10 cellular contexts compared by ENCODE assay signal in genomic region chr17:43416998-43417891, GRCh38. TPM values are rescaled to one million over a fixed set of nuclear protein-coding genes. Genes with fewer than 3 reads are reported as not detected.
DNase-seq lines count a peak whose midpoint lies in the region; ATAC-seq lines count a peak whose summit lies in the region.
"Had no signal": no experiment of that assay in that cellular context is flagged by ENCODE, and none has a peak within 500 bp of the region (broad histone marks: within the 10 kb centered on the region; RNA-seq: fewer than 3 reads in every experiment).

No MANE protein-coding gene starts in this region.

- H3K27ac ChIP-seq in mesodermal cell (ENCODE audit: low read depth, low read length, severe bottlenecking), result peak overlapping the region; percentile 62
- peak overlapping the region; percentile 35 for H3K27ac ChIP-seq in urinary bladder (ENCODE audit: low read depth)

- ATAC-seq in GM18517 (IDR thresholded peaks at IDR 0.05; ENCODE audit: unreplicated experiment), result no peak

- intact Hi-C loops in dendritic cell treated with granulocyte-macrophage colony-stimulating factor and Interleukin-4, amounts not matched to agents 40 ng/mL and 50 ng/mL, for 4 days (cut with micrococcal nuclease), result no loop called here

- no peak overlapping the region for H3K4me3 Mint-ChIP-seq in dendritic cell treated with granulocyte-macrophage colony-stimulating factor and Interleukin-4, amounts not matched to agents 40 ng/mL and 50 ng/mL, for 4 days
- H3K4me3 Mint-ChIP-seq in activated CD4-positive, alpha-beta memory T cell treated with anti-CD3 and anti-CD28 coated beads, Interleukin-2, amount 10 ng/mL, durations not matched to agents 7 days and 5 days, result no peak overlapping the region
- H3K4me3 Mint-ChIP-seq: activated naive CD4-positive, alpha-beta T cell treated with anti-CD3 and anti-CD28 coated beads, Interleukin-2, amount 50 U/mL, for 24 hours; neural crest cell had no signal

- POLR2A ChIA-PET in activated CD4-positive, alpha-beta memory T cell treated with anti-CD3 and anti-CD28 coated beads, Interleukin-2, amount 10 ng/mL, durations not matched to agents 7 days and 5 days (lab: Charles Lee), result interaction anchor here (0.7 kb wide), 1 partner anchor 49 kb away, joined by 4 read pairs; no protein-coding TSS in a partner anchor

- H3K4me3 ChIP-seq in mesodermal cell (ENCODE audit: extremely low read depth, insufficient read depth, low read length, poor library complexity, severe bottlenecking) (no peak overlapping the region), urinary bladder (ENCODE audit: low read depth, low read length) (no peak overlapping the region)

- H3K4me1 ChIP-seq in mesodermal cell (ENCODE audit: control insufficient read depth, insufficient read depth, low read length, poor library complexity, severe bottlenecking), result peaks cover 26% of the 10 kb centered on the region
- H3K4me1 ChIP-seq in urinary bladder (ENCODE audit: insufficient read depth), result peaks cover 2% of the 10 kb centered on the region

- H3K4me1 Mint-ChIP-seq in dendritic cell treated with granulocyte-macrophage colony-stimulating factor and Interleukin-4, amounts not matched to agents 40 ng/mL and 50 ng/mL, for 4 days (ENCODE audit: low read depth), result peaks cover 29% of the 10 kb centered on the region
- no peaks in the 10 kb centered on the region for H3K4me1 Mint-ChIP-seq in activated CD4-positive, alpha-beta memory T cell treated with anti-CD3 and anti-CD28 coated beads, Interleukin-2, amount 10 ng/mL, durations not matched to agents 7 days and 5 days
- H3K4me1 Mint-ChIP-seq: activated naive CD4-positive, alpha-beta T cell treated with anti-CD3 and anti-CD28 coated beads, Interleukin-2, amount 50 U/mL, for 24 hours had no signal

- peak overlapping the region; percentile 56 for H3K27ac Mint-ChIP-seq in dendritic cell treated with granulocyte-macrophage colony-stimulating factor and Interleukin-4, amounts not matched to agents 40 ng/mL and 50 ng/mL, for 4 days
- H3K27ac Mint-ChIP-seq in activated CD4-positive, alpha-beta memory T cell treated with anti-CD3 and anti-CD28 coated beads, Interleukin-2, amount 10 ng/mL, durations not matched to agents 7 days and 5 days, result no peak overlapping the region
- H3K27ac Mint-ChIP-seq: activated naive CD4-positive, alpha-beta T cell treated with anti-CD3 and anti-CD28 coated beads, Interleukin-2, amount 50 U/mL, for 24 hours had no signal

- DNase-seq in NCI-H2029 (lab: John Stamatoyannopoulos, UW) (peak; percentile 17), NCI-H2029 treated with DMSO at 0.1 percent for 48 hours (lab: John Stamatoyannopoulos, UW) (no peak), SHP77 (lab: John Stamatoyannopoulos, UW) (no peak)
- DNase-seq in activated CD4-positive, alpha-beta memory T cell treated with anti-CD3 and anti-CD28 coated beads, Interleukin-2, amount 10 ng/mL, durations not matched to agents 7 days and 5 days, result no peak

- 86 to 88% methylated on average over 6 to 8 of the region's 13 CpGs for WGBS in mesodermal cell (ENCODE audit: insufficient coverage in 2 of 2), 2 experiments
- WGBS in urinary bladder, result 15% methylated on average over 13 of the region's 13 CpGs

- H3K9me3 Mint-ChIP-seq in dendritic cell treated with granulocyte-macrophage colony-stimulating factor and Interleukin-4, amounts not matched to agents 40 ng/mL and 50 ng/mL, for 4 days, result no peaks in the 10 kb centered on the region
- H3K9me3 Mint-ChIP-seq in activated CD4-positive, alpha-beta memory T cell treated with anti-CD3 and anti-CD28 coated beads, Interleukin-2, amount 10 ng/mL, durations not matched to agents 7 days and 5 days, result no peaks in the 10 kb centered on the region
- H3K9me3 Mint-ChIP-seq: activated naive CD4-positive, alpha-beta T cell treated with anti-CD3 and anti-CD28 coated beads, Interleukin-2, amount 50 U/mL, for 24 hours; neural crest cell had no signal

- peaks cover 35% of the 10 kb centered on the region for H3K27me3 Mint-ChIP-seq in dendritic cell treated with granulocyte-macrophage colony-stimulating factor and Interleukin-4, amounts not matched to agents 40 ng/mL and 50 ng/mL, for 4 days
- peaks cover 27% of the 10 kb centered on the region for H3K27me3 Mint-ChIP-seq in activated CD4-positive, alpha-beta memory T cell treated with anti-CD3 and anti-CD28 coated beads, Interleukin-2, amount 10 ng/mL, durations not matched to agents 7 days and 5 days

- CTCF ChIA-PET in activated CD4-positive, alpha-beta memory T cell treated with anti-CD3 and anti-CD28 coated beads, Interleukin-2, amount 10 ng/mL, durations not matched to agents 7 days and 5 days (lab: Charles Lee), result interaction anchor here (0.6 to 1.2 kb wide), 3 partner anchors 11 to 67 kb away, joined by 3 to 4 read pairs (median 3); partner anchors contain the start of gene DHX8

- H3K9me3 ChIP-seq in mesodermal cell (ENCODE audit: control insufficient read depth, low read length), result no peaks in the 10 kb centered on the region

- no peaks in the 10 kb centered on the region for H3K36me3 ChIP-seq in mesodermal cell (ENCODE audit: control insufficient read depth, insufficient read depth, low read length)
- no peaks in the 10 kb centered on the region for H3K36me3 ChIP-seq in urinary bladder (ENCODE audit: insufficient read depth)

- no peaks in the 10 kb centered on the region for H3K36me3 Mint-ChIP-seq in dendritic cell treated with granulocyte-macrophage colony-stimulating factor and Interleukin-4, amounts not matched to agents 40 ng/mL and 50 ng/mL, for 4 days (ENCODE audit: low read depth)
- no peaks in the 10 kb centered on the region for H3K36me3 Mint-ChIP-seq in activated CD4-positive, alpha-beta memory T cell treated with anti-CD3 and anti-CD28 coated beads, Interleukin-2, amount 10 ng/mL, durations not matched to agents 7 days and 5 days (ENCODE audit: low read depth)
- H3K36me3 Mint-ChIP-seq: activated naive CD4-positive, alpha-beta T cell treated with anti-CD3 and anti-CD28 coated beads, Interleukin-2, amount 50 U/mL, for 24 hours had no signal

RNA-seq across cellular contexts. Expression of gene ARL4D, which starts 18.5 kb away (rescaled TPM):
- 36.6 TPM for polyA plus RNA-seq in mesodermal cell (2013, experiment 1 of 2)
- 32.4 TPM for polyA plus RNA-seq in mesodermal cell (2013, experiment 2 of 2)
- total RNA-seq in urinary bladder, result 14.8 TPM
- 112 TPM for polyA plus RNA-seq in urinary bladder
- 1 to 10 TPM; 5.5 to 6.4 TPM for total RNA-seq in activated CD4-positive, alpha-beta memory T cell treated with anti-CD3 and anti-CD28 coated beads, Interleukin-2, amount 10 ng/mL, durations not matched to agents 7 days and 5 days
